ENCODE assay signal across 8 cellular contexts in genomic region chr2:23926289-23926749, GRCh38. TPM values are rescaled to one million over a fixed set of nuclear protein-coding genes. Genes with fewer than 3 reads are reported as not detected.
DNase-seq lines count a peak whose midpoint lies in the region; ATAC-seq and TF ChIP-seq lines count a peak whose summit lies in the region.

No MANE protein-coding gene starts in this region.

- H3K4me1 ChIP-seq in left lung: peaks cover 7 to 59% of the 10 kb centered on the region in 2 donors

- H3K79me2 ChIP-seq in SU-DHL-6 (ENCODE audit: insufficient read depth, low read length): peaks cover 45% of the 10 kb centered on the region

- H3K9ac ChIP-seq in SU-DHL-6 (ENCODE audit: low read length): peak overlapping the region; percentile 87

- peak overlapping the region; percentile 93 for H3K4me3 Mint-ChIP-seq in stimulated activated memory B cell treated with anti-CD40 and anti-IgM and Interleukin-4, amounts not matched to agents 10 μg/mL and 1 μg/mL and 100 μg/mL, for 72 hours

- H3K9me3 ChIP-seq in SU-DHL-6 (ENCODE audit: insufficient read depth, low read length): no peaks in the 10 kb centered on the region
- H3K9me3 ChIP-seq in left lung: no peaks in the 10 kb centered on the region

- no peak for DNase-seq in AG09309 (ENCODE audit: low read depth)
- DNase-seq in caudate nucleus (lab: John Stamatoyannopoulos, UW): peak in 18 of 61 donors; percentile 41 to 75 (median 59)
- peak; percentile 64 to 91 for DNase-seq in left lung
- no peak for DNase-seq in superior temporal gyrus (ENCODE audit: extremely low spot score)

- peak overlapping the region; percentile 77 for H3K27ac ChIP-seq in SU-DHL-6 (ENCODE audit: low read depth, low read length)
- peak overlapping the region; percentile 95 for H3K27ac ChIP-seq in caudate nucleus (ENCODE audit: low read depth, low read length)
- H3K27ac ChIP-seq in left lung: peak overlapping the region; percentile 99 to 100

- no peaks in the 10 kb centered on the region for H3K27me3 Mint-ChIP-seq in stimulated activated memory B cell treated with anti-CD40 and anti-IgM and Interleukin-4, amounts not matched to agents 10 μg/mL and 1 μg/mL and 100 μg/mL, for 72 hours

- no peaks in the 10 kb centered on the region for H3K27me3 ChIP-seq in SU-DHL-6 (ENCODE audit: low read length)
- no peaks in the 10 kb centered on the region for H3K27me3 ChIP-seq in left lung

- peaks cover 11% of the 10 kb centered on the region for H3K36me3 Mint-ChIP-seq in stimulated activated memory B cell treated with anti-CD40 and anti-IgM and Interleukin-4, amounts not matched to agents 10 μg/mL and 1 μg/mL and 100 μg/mL, for 72 hours

- ATAC-seq in GM18907 (IDR thresholded peaks at IDR 0.05; ENCODE audit: unreplicated experiment) (peak; percentile 35), HG03108 (IDR thresholded peaks at IDR 0.05; ENCODE audit: unreplicated experiment) (peak; percentile 14), left lung (peak; percentile 58)
- peak; percentile 69 for ATAC-seq in stimulated activated memory B cell treated with anti-CD40 and anti-IgM and Interleukin-4, amounts not matched to agents 10 μg/mL and 1 μg/mL and 100 μg/mL, for 72 hours

- H4K20me1 ChIP-seq in SU-DHL-6 (ENCODE audit: low read depth, low read length): peaks cover 22% of the 10 kb centered on the region; the same call in 1 of the 2 replicates

- peak overlapping the region; percentile 81 for H2AFZ ChIP-seq in SU-DHL-6 (ENCODE audit: low read depth, low read length, severe bottlenecking)

- H3K9me3 Mint-ChIP-seq in stimulated activated memory B cell treated with anti-CD40 and anti-IgM and Interleukin-4, amounts not matched to agents 10 μg/mL and 1 μg/mL and 100 μg/mL, for 72 hours: no peaks in the 10 kb centered on the region

- TF ChIP-seq CTCF in AG09309 (IDR thresholded peaks at IDR 0.05; ENCODE audit: control insufficient read depth, insufficient read depth, low read depth, low read length, missing control alignments) (no peak), SU-DHL-6 (IDR thresholded peaks at IDR 0.05; ENCODE audit: insufficient read depth, low read length, poor library complexity, severe bottlenecking) (no peak), left lung (IDR thresholded peaks at IDR 0.05) (no peak)

- H3F3A ChIP-seq in SU-DHL-6 (ENCODE audit: insufficient read depth): peaks cover 17% of the 10 kb centered on the region; the same call in 1 of the 2 replicates

- intact Hi-C loops in left lung (cut with DNase I): no loop called here

- peak overlapping the region; percentile 80 for H3K4me2 ChIP-seq in SU-DHL-6 (ENCODE audit: low read depth, low read length, poor library complexity, severe bottlenecking)

- H3K36me3 ChIP-seq in SU-DHL-6 (ENCODE audit: low read length): no peaks in the 10 kb centered on the region
- H3K36me3 ChIP-seq in left lung: no peaks in the 10 kb centered on the region

- H3K9me2 ChIP-seq in SU-DHL-6 (replicated peaks; ENCODE audit: insufficient read depth, low read length): no peaks in the 10 kb centered on the region

- peak overlapping the region; percentile 98 for H3K27ac Mint-ChIP-seq in stimulated activated memory B cell treated with anti-CD40 and anti-IgM and Interleukin-4, amounts not matched to agents 10 μg/mL and 1 μg/mL and 100 μg/mL, for 72 hours

- peaks cover 49% of the 10 kb centered on the region for H3K4me1 Mint-ChIP-seq in stimulated activated memory B cell treated with anti-CD40 and anti-IgM and Interleukin-4, amounts not matched to agents 10 μg/mL and 1 μg/mL and 100 μg/mL, for 72 hours

- H3K4me3 ChIP-seq in AG09309 (ENCODE audit: control insufficient read depth, low read depth, low read length): peak overlapping the region; percentile 83
- peak overlapping the region; percentile 82 for H3K4me3 ChIP-seq in SU-DHL-6 (ENCODE audit: insufficient read depth, low read length, poor library complexity, severe bottlenecking)
- H3K4me3 ChIP-seq in left lung: peak overlapping the region; percentile 88 to 91

RNA-seq across cellular contexts. Expression of gene ATAD2B, which starts 0.6 kb away (rescaled TPM):
- 10 to 100 TPM; 20.1 to 24.9 TPM for total RNA-seq in left lung

RNA-seq across cellular contexts. Expression of gene UBXN2A, which starts 13.9 kb away (rescaled TPM):
- 10 to 100 TPM; 13.4 to 13.7 TPM for total RNA-seq in left lung

Comparison
In these comparisons a context has a peak if more than half of its experiments do, and no peak if none do; other contexts are left out.
1. DNase-seq: peak in left lung (2 of 2); none in AG09309 (single experiment) and superior temporal gyrus (single experiment).
2. ATAC-seq: peak in every context shown above with its lines; median percentile 69 in stimulated activated memory B cell treated with anti-CD40 and anti-IgM and Interleukin-4, amounts not matched to agents 10 μg/mL and 1 μg/mL and 100 μg/mL, for 72 hours; 58 in left lung; 35 in GM18907; 14 in HG03108.
3. Peak in every context shown above with its lines, with median percentiles within 50 percentile points of each other: H3K4me3 ChIP-seq and H3K27ac ChIP-seq.